27 cellular contexts compared by ENCODE assay signal in genomic region chr7:1449951-1450350, GRCh38.
"Had no signal": no experiment of that assay in that cellular context is flagged by ENCODE, and none has a peak within 500 bp of the region (broad histone marks: within the 10 kb centered on the region; RNA-seq: fewer than 3 reads in every experiment).

No MANE protein-coding gene starts in this region.

- H3K36me3 Mint-ChIP-seq: activated CD4-positive, alpha-beta memory T cell treated with anti-CD3 and anti-CD28 coated beads for 36 hours; naive B cell had no signal

- H3K4me3 Mint-ChIP-seq: activated CD4-positive, alpha-beta memory T cell treated with anti-CD3 and anti-CD28 coated beads for 36 hours; activated CD4-positive, alpha-beta T cell treated with anti-CD3 and anti-CD28 coated beads, Interleukin-2, amount 10 ng/mL, durations not matched to agents 24 days and 14 days; activated naive CD8-positive, alpha-beta T cell treated with anti-CD3 and anti-CD28 coated beads, Interleukin-2, amount 50 U/mL, for 24 hours; activated T-cell treated with anti-CD3 and anti-CD28 coated beads, Interleukin-2, amount 50 U/mL, for 24 hours; central memory CD8-positive, alpha-beta T cell; naive B cell; nephron progenitor cell had no signal

- H3K27ac ChIP-seq: breast epithelium, epithelial cell of prostate, gastrocnemius medialis, pancreas, psoas muscle, right atrium auricular region, thoracic aorta had no signal

- H3K4me1 Mint-ChIP-seq: activated CD4-positive, alpha-beta T cell treated with anti-CD3 and anti-CD28 coated beads, Interleukin-2, amount 10 ng/mL, durations not matched to agents 24 days and 14 days; activated naive CD8-positive, alpha-beta T cell treated with anti-CD3 and anti-CD28 coated beads, Interleukin-2, amount 50 U/mL, for 24 hours; central memory CD8-positive, alpha-beta T cell had no signal

- H3K9me3 Mint-ChIP-seq: activated CD4-positive, alpha-beta memory T cell treated with anti-CD3 and anti-CD28 coated beads for 36 hours; activated CD4-positive, alpha-beta T cell treated with anti-CD3 and anti-CD28 coated beads, Interleukin-2, amount 10 ng/mL, durations not matched to agents 24 days and 14 days; activated naive CD8-positive, alpha-beta T cell treated with anti-CD3 and anti-CD28 coated beads, Interleukin-2, amount 50 U/mL, for 24 hours; activated T-cell treated with anti-CD3 and anti-CD28 coated beads, Interleukin-2, amount 50 U/mL, for 24 hours; central memory CD8-positive, alpha-beta T cell; naive B cell; nephron progenitor cell had no signal

- H3K27ac Mint-ChIP-seq: activated CD4-positive, alpha-beta memory T cell treated with anti-CD3 and anti-CD28 coated beads for 36 hours; activated CD4-positive, alpha-beta T cell treated with anti-CD3 and anti-CD28 coated beads, Interleukin-2, amount 10 ng/mL, durations not matched to agents 24 days and 14 days; activated naive CD8-positive, alpha-beta T cell treated with anti-CD3 and anti-CD28 coated beads, Interleukin-2, amount 50 U/mL, for 24 hours; activated T-cell treated with anti-CD3 and anti-CD28 coated beads, Interleukin-2, amount 50 U/mL, for 24 hours; naive B cell had no signal

- H3K27me3 Mint-ChIP-seq: activated CD4-positive, alpha-beta memory T cell treated with anti-CD3 and anti-CD28 coated beads for 36 hours; activated CD4-positive, alpha-beta T cell treated with anti-CD3 and anti-CD28 coated beads, Interleukin-2, amount 10 ng/mL, durations not matched to agents 24 days and 14 days; activated naive CD8-positive, alpha-beta T cell treated with anti-CD3 and anti-CD28 coated beads, Interleukin-2, amount 50 U/mL, for 24 hours; activated T-cell treated with anti-CD3 and anti-CD28 coated beads, Interleukin-2, amount 50 U/mL, for 24 hours; central memory CD8-positive, alpha-beta T cell; naive B cell had no signal

- ATAC-seq: activated naive CD8-positive, alpha-beta T cell treated with anti-CD3 and anti-CD28 coated beads, Interleukin-2, amount 50 U/mL, for 24 hours; gastrocnemius medialis; left colon; pancreas; psoas muscle; stimulated activated naive CD8-positive, alpha-beta T cell treated with anti-CD3 and anti-CD28 coated beads, Interleukin-15, Interleukin-2, amounts not matched to agents 100 U/mL and 50 U/mL, for 24 hours had no signal

- DNase-seq: activated CD4-positive, alpha-beta memory T cell treated with anti-CD3 and anti-CD28 coated beads for 36 hours; activated CD4-positive, alpha-beta T cell treated with anti-CD3 and anti-CD28 coated beads, Interleukin-2, amount 10 ng/mL, durations not matched to agents 24 days and 14 days; activated CD4-positive, CD25-positive, alpha-beta regulatory T cell treated with anti-CD3 and anti-CD28 coated beads, Interleukin-2, amount 50 U/mL, for 72 hours; activated CD8-positive, alpha-beta memory T cell treated with anti-CD3 and anti-CD28 coated beads, Interleukin-2, amount 50 U/mL, for 4 hours; activated gamma-delta T cell; activated naive CD4-positive, alpha-beta T cell treated with anti-CD3 and anti-CD28 coated beads, Interleukin-2, amount 50 U/mL, for 16 hours; activated naive CD8-positive, alpha-beta T cell treated with anti-CD3 and anti-CD28 coated beads, Interleukin-2, amount 50 U/mL, for 24 hours; activated T-cell treated with anti-CD3 and anti-CD28 coated beads, Interleukin-2, amount 50 U/mL, for 24 hours; amygdala; dermis blood vessel endothelial cell; effector CD8-positive, alpha-beta T cell; gastrocnemius medialis; glutamatergic neuron; left colon; mammary epithelial cell; naive B cell; nephron progenitor cell; pancreas; psoas muscle; stimulated activated CD4-positive, alpha-beta T cell treated with anti-CD3 and anti-CD28 coated beads, Interleukin-2, amount 100 ng/mL, for 48 hours; stimulated activated naive CD8-positive, alpha-beta T cell treated with anti-CD3 and anti-CD28 coated beads, Interleukin-15, Interleukin-2, amounts not matched to agents 100 U/mL and 50 U/mL, for 24 hours; T-helper 2 cell had no signal

- H3K27me3 ChIP-seq: breast epithelium, gastrocnemius medialis, pancreas, right atrium auricular region had no signal
